ENCODE assay signal across 17 cellular contexts in genomic region chr2:230085201-230085600, GRCh38.
"Had no signal": no experiment of that assay in that cellular context is flagged by ENCODE, and none has a peak within 500 bp of the region (broad histone marks: within the 10 kb centered on the region; RNA-seq: fewer than 3 reads in every experiment).

No MANE protein-coding gene starts in this region.

- H3K36me3 ChIP-seq: brain microvascular endothelial cell, ovary, thoracic aorta had no signal

- DNase-seq: activated CD4-positive, alpha-beta T cell treated with anti-CD3 and anti-CD28 coated beads, Interleukin-2, amount 10 ng/mL, durations not matched to agents 7 days and 5 days; activated CD4-positive, CD25-positive, alpha-beta regulatory T cell; activated CD8-positive, alpha-beta memory T cell treated with anti-CD3 and anti-CD28 coated beads for 24 hours; activated naive CD8-positive, alpha-beta T cell treated with anti-CD3 and anti-CD28 coated beads, Interleukin-2, amount 10 ng/mL, durations not matched to agents 7 days and 5 days; brain microvascular endothelial cell; cerebellar nuclear complex; effector memory CD4-positive, alpha-beta T cell; islet precursor cell; nephron progenitor cell; ovary; T-helper 2 cell had no signal

- H2AFZ ChIP-seq: hepatocyte had no signal

- H3K27ac ChIP-seq: brain microvascular endothelial cell, hepatocyte, ovary, thoracic aorta had no signal

- H3K36me3 Mint-ChIP-seq: activated naive CD8-positive, alpha-beta T cell treated with anti-CD3 and anti-CD28 coated beads, Interleukin-2, amount 10 ng/mL, durations not matched to agents 7 days and 5 days; mesothelial cell of epicardium; stimulated activated effector memory CD8-positive, alpha-beta T cell treated with anti-CD3 and anti-CD28 coated beads, Interleukin-12 subunit alpha, Interleukin-12 subunit beta, amount 100 ng/mL, for 72 hours had no signal

- H3K27me3 ChIP-seq: brain microvascular endothelial cell, hepatocyte, ovary had no signal

- H3K27me3 Mint-ChIP-seq: activated CD4-positive, alpha-beta T cell treated with anti-CD3 and anti-CD28 coated beads, Interleukin-2, amount 10 ng/mL, durations not matched to agents 7 days and 5 days; dendritic cell treated with granulocyte-macrophage colony-stimulating factor and Interleukin-4, amounts not matched to agents 40 ng/mL and 50 ng/mL, for 4 days had no signal

- H3K4me1 Mint-ChIP-seq: activated CD4-positive, alpha-beta T cell treated with anti-CD3 and anti-CD28 coated beads, Interleukin-2, amount 10 ng/mL, durations not matched to agents 7 days and 5 days; activated naive CD8-positive, alpha-beta T cell treated with anti-CD3 and anti-CD28 coated beads, Interleukin-2, amount 10 ng/mL, durations not matched to agents 7 days and 5 days; mesothelial cell of epicardium; nephron progenitor cell; stimulated activated effector memory CD8-positive, alpha-beta T cell treated with anti-CD3 and anti-CD28 coated beads, Interleukin-12 subunit alpha, Interleukin-12 subunit beta, amount 100 ng/mL, for 72 hours had no signal

- H3K4me3 Mint-ChIP-seq: activated CD4-positive, alpha-beta T cell treated with anti-CD3 and anti-CD28 coated beads, Interleukin-2, amount 10 ng/mL, durations not matched to agents 7 days and 5 days; activated naive CD8-positive, alpha-beta T cell treated with anti-CD3 and anti-CD28 coated beads, Interleukin-2, amount 10 ng/mL, durations not matched to agents 7 days and 5 days; dendritic cell treated with granulocyte-macrophage colony-stimulating factor and Interleukin-4, amounts not matched to agents 40 ng/mL and 50 ng/mL, for 4 days; mesothelial cell of epicardium; nephron progenitor cell; stimulated activated effector memory CD8-positive, alpha-beta T cell treated with anti-CD3 and anti-CD28 coated beads, Interleukin-12 subunit alpha, Interleukin-12 subunit beta, amount 100 ng/mL, for 72 hours had no signal

- H3K27ac Mint-ChIP-seq: activated CD4-positive, alpha-beta T cell treated with anti-CD3 and anti-CD28 coated beads, Interleukin-2, amount 10 ng/mL, durations not matched to agents 7 days and 5 days; activated naive CD8-positive, alpha-beta T cell treated with anti-CD3 and anti-CD28 coated beads, Interleukin-2, amount 10 ng/mL, durations not matched to agents 7 days and 5 days; dendritic cell treated with granulocyte-macrophage colony-stimulating factor and Interleukin-4, amounts not matched to agents 40 ng/mL and 50 ng/mL, for 4 days; mesothelial cell of epicardium; nephron progenitor cell; stimulated activated effector memory CD8-positive, alpha-beta T cell treated with anti-CD3 and anti-CD28 coated beads, Interleukin-12 subunit alpha, Interleukin-12 subunit beta, amount 100 ng/mL, for 72 hours had no signal

- H3K9me3 Mint-ChIP-seq: activated CD4-positive, alpha-beta T cell treated with anti-CD3 and anti-CD28 coated beads, Interleukin-2, amount 10 ng/mL, durations not matched to agents 7 days and 5 days; activated naive CD8-positive, alpha-beta T cell treated with anti-CD3 and anti-CD28 coated beads, Interleukin-2, amount 10 ng/mL, durations not matched to agents 7 days and 5 days; dendritic cell treated with granulocyte-macrophage colony-stimulating factor and Interleukin-4, amounts not matched to agents 40 ng/mL and 50 ng/mL, for 4 days; mesothelial cell of epicardium; nephron progenitor cell; stimulated activated effector memory CD8-positive, alpha-beta T cell treated with anti-CD3 and anti-CD28 coated beads, Interleukin-12 subunit alpha, Interleukin-12 subunit beta, amount 100 ng/mL, for 72 hours had no signal

- ATAC-seq: stimulated activated effector memory CD8-positive, alpha-beta T cell treated with anti-CD3 and anti-CD28 coated beads, Interleukin-12 subunit alpha, Interleukin-12 subunit beta, amount 100 ng/mL, for 72 hours had no signal

- H3K79me2 ChIP-seq: hepatocyte had no signal

- H3K4me3 ChIP-seq: hepatocyte, lung, ovary, thoracic aorta had no signal

- H3K4me2 ChIP-seq: hepatocyte had no signal
